In genomic region chr3:64685800-64686445, GRCh38 we compare ENCODE assay signal across 8 cellular contexts. TPM values are rescaled to one million over a fixed set of nuclear protein-coding genes. Genes with fewer than 3 reads are reported as not detected.
DNase-seq lines count a peak whose midpoint lies in the region; ATAC-seq and TF ChIP-seq lines count a peak whose summit lies in the region.

No MANE protein-coding gene starts in this region.

- peak; percentile 95 for DNase-seq in Calu3
- peak; percentile 67 for DNase-seq in HuH-7.5 (ENCODE audit: low spot score)
- peak; percentile 97 for DNase-seq in astrocyte of the hippocampus (ENCODE audit: low read depth, low spot score)
- peak; percentile 88 for DNase-seq in right atrium auricular region (ENCODE audit: low spot score)
- peak; percentile 95 for DNase-seq in posterior vena cava (ENCODE audit: low spot score)

- no peaks in the 10 kb centered on the region for H3K9me3 ChIP-seq in right atrium auricular region

- CTCF ChIA-PET in Calu3 (lab: Charles Lee): no interaction called here

- H3K4me3 Mint-ChIP-seq in Calu3 (ENCODE audit: low read depth, unreplicated experiment): peak overlapping the region; percentile 81

- peaks cover 21% of the 10 kb centered on the region for H3K4me1 Mint-ChIP-seq in Calu3 (ENCODE audit: low read depth, unreplicated experiment)

- no peaks in the 10 kb centered on the region for H3K27me3 ChIP-seq in right atrium auricular region

- TF ChIP-seq CTCF in Calu3 (IDR thresholded peaks at IDR 0.05; ENCODE audit: unreplicated experiment): no peak
- peak in 1 of 2 donors; percentile 76 for TF ChIP-seq CTCF in right atrium auricular region (IDR thresholded peaks at IDR 0.05)

- BruUV-seq in Calu3 (replicated peaks; lab: Mats Ljungman, UMichigan): TSS peak; percentile 29

- H3K9me3 Mint-ChIP-seq in Calu3 (ENCODE audit: low read depth, unreplicated experiment): no peaks in the 10 kb centered on the region

- peak overlapping the region; percentile 95 to 98 for H3K27ac ChIP-seq in right atrium auricular region

- peaks cover 6% of the 10 kb centered on the region for H3K36me3 ChIP-seq in right atrium auricular region

- peak overlapping the region; percentile 60 to 75 for H3K4me3 ChIP-seq in right atrium auricular region

- peaks cover 0 to 28% of the 10 kb centered on the region in 2 donors for H3K4me1 ChIP-seq in right atrium auricular region

- H3K27me3 Mint-ChIP-seq in Calu3 (ENCODE audit: unreplicated experiment): no peaks in the 10 kb centered on the region

- ATAC-seq in GM21515 (IDR thresholded peaks at IDR 0.05; ENCODE audit: unreplicated experiment) (no peak), HG03280 (IDR thresholded peaks at IDR 0.05; ENCODE audit: unreplicated experiment) (no peak), HG02885 (IDR thresholded peaks at IDR 0.05; ENCODE audit: poor library complexity, unreplicated experiment) (no peak)

- H3K36me3 Mint-ChIP-seq in Calu3 (ENCODE audit: insufficient read depth, unreplicated experiment): peaks cover 63% of the 10 kb centered on the region

- intact Hi-C loops in Calu3 (cut with micrococcal nuclease; ENCODE audit: unreplicated experiment): loop anchor here (2.0 to 10.0 kb wide), 3 partner anchors 19 to 489 kb away; no protein-coding TSS in a partner anchor
- intact Hi-C loops in posterior vena cava (cut with DNase I): loop anchor here in 1 of 2 donors (10.0 kb wide), 1 partner anchor 151 kb away; no protein-coding TSS in a partner anchor

- H3K27ac Mint-ChIP-seq in Calu3 (ENCODE audit: unreplicated experiment): peak overlapping the region; percentile 97

RNA-seq across cellular contexts. Expression of gene ADAMTS9, which starts 1.9 kb away (rescaled TPM):
- 54.6 and 63.3 TPM in 2 replicates for total RNA-seq in Calu3 (2022)
- 10 to 100 TPM; 20.2 to 21.0 TPM for total RNA-seq in right atrium auricular region
- total RNA-seq in posterior vena cava: 100 to 1,000 TPM in 1 of 2 donors, 10 to 100 TPM in 1; 82.8 to 105 TPM
